Comparison of ENCODE assay signal across 8 cellular contexts in genomic region chr17:45162022-45162687, GRCh38. TPM values are rescaled to one million over a fixed set of nuclear protein-coding genes. Genes with fewer than 3 reads are reported as not detected.
DNase-seq lines count a peak whose midpoint lies in the region; ATAC-seq lines count a peak whose summit lies in the region.

No MANE protein-coding gene starts in this region.

- no peaks in the 10 kb centered on the region for H3K9me3 ChIP-seq in Karpas-422 (ENCODE audit: low read length)
- no peaks in the 10 kb centered on the region for H3K9me3 ChIP-seq in mucosa of rectum (ENCODE audit: control insufficient read depth in 2 of 2, low read length in 2 of 2)

- H3K4me3 ChIP-seq in ACC112 (ENCODE audit: low read depth, low read length) = peak overlapping the region; percentile 83
- peak overlapping the region; percentile 74 for H3K4me3 ChIP-seq in Karpas-422 (ENCODE audit: low read length)
- H3K4me3 ChIP-seq in mucosa of rectum (ENCODE audit: low read length in 2 of 2) = peak overlapping the region; percentile 60 to 88

- peaks cover 26% of the 10 kb centered on the region for H3K4me1 ChIP-seq in ACC112 (ENCODE audit: control insufficient read depth, insufficient read depth, low read length, unreplicated experiment)
- H3K4me1 ChIP-seq in Karpas-422 (ENCODE audit: low read length) = peaks cover 19% of the 10 kb centered on the region
- peaks cover 23 to 33% of the 10 kb centered on the region in 2 donors for H3K4me1 ChIP-seq in mucosa of rectum (ENCODE audit: control insufficient read depth in 2 of 2, insufficient read depth in 2 of 2, low read length in 2 of 2)

- peaks cover 17% of the 10 kb centered on the region for H4K20me1 ChIP-seq in Karpas-422 (ENCODE audit: insufficient read depth, low read depth, low read length)

- no peaks in the 10 kb centered on the region for H3K9me2 ChIP-seq in Karpas-422 (replicated peaks; ENCODE audit: insufficient read depth, low read length)

- DNase-seq in Karpas-422 = no peak
- DNase-seq in dedifferentiated amniotic fluid mesenchymal stem cell (ENCODE audit: extremely low spot score) = peak; percentile 7
- DNase-seq in NCI-H2081 (lab: John Stamatoyannopoulos, UW) = no peak
- DNase-seq in NCI-H446 (lab: John Stamatoyannopoulos, UW) = no peak
- no peak for DNase-seq in NCI-H526 (lab: John Stamatoyannopoulos, UW)

- peak overlapping the region; percentile 31 for H2AFZ ChIP-seq in ACC112 (ENCODE audit: low read length, unreplicated experiment)
- H2AFZ ChIP-seq in Karpas-422 (ENCODE audit: low read length) = peak overlapping the region; percentile 36; the same call in 1 of the 2 replicates

- H3K36me3 ChIP-seq in ACC112 (ENCODE audit: insufficient read depth, low read length) = no peaks in the 10 kb centered on the region
- peaks cover 6% of the 10 kb centered on the region; the same call in 1 of the 2 replicates for H3K36me3 ChIP-seq in Karpas-422 (ENCODE audit: insufficient read depth, low read length)
- H3K36me3 ChIP-seq in mucosa of rectum (ENCODE audit: control insufficient read depth in 2 of 2, insufficient read depth in 2 of 2, low read length in 2 of 2) = no peaks in the 10 kb centered on the region

- peaks cover 40% of the 10 kb centered on the region for H3K79me2 ChIP-seq in ACC112 (ENCODE audit: control insufficient read depth, insufficient read depth, low read length, unreplicated experiment)
- H3K79me2 ChIP-seq in Karpas-422 (ENCODE audit: low read length) = peaks cover 13% of the 10 kb centered on the region

- H3K27ac ChIP-seq in ACC112 (ENCODE audit: low read depth, low read length) (no peak overlapping the region), Karpas-422 (ENCODE audit: low read length) (no peak overlapping the region), mucosa of rectum (ENCODE audit: low read depth in 2 of 2, low read length in 2 of 2) (peak overlapping the region in 1 of 2 donors; percentile 46)

- H3K9ac ChIP-seq in Karpas-422 (ENCODE audit: low read length) (peak overlapping the region; percentile 78), mucosa of rectum (ENCODE audit: low read depth in 1 of 2, low read length in 2 of 2) (peak overlapping the region; percentile 28 to 58)

- no peak for ATAC-seq in HG03442 (IDR thresholded peaks at IDR 0.05; ENCODE audit: unreplicated experiment)

- no peaks in the 10 kb centered on the region for H3K27me3 ChIP-seq in ACC112 (ENCODE audit: insufficient read depth, low read length)
- no peaks in the 10 kb centered on the region for H3K27me3 ChIP-seq in Karpas-422 (ENCODE audit: low read length)
- no peaks in the 10 kb centered on the region for H3K27me3 ChIP-seq in mucosa of rectum (ENCODE audit: control insufficient read depth in 2 of 2, insufficient read depth in 2 of 2, low read length in 2 of 2)

- H3K4me2 ChIP-seq in Karpas-422 (ENCODE audit: low read depth, low read length, poor library complexity, severe bottlenecking) = peak overlapping the region; percentile 84

RNA-seq across cellular contexts. Expression of gene HEXIM2, which starts 0.5 kb away (rescaled TPM):
- 1.4 and 14.3 TPM in 2 replicates for total RNA-seq in Karpas-422 (2014; rRNA removed; shearing (Covaris generic); ENCODE audit: low replicate concordance)

RNA-seq across cellular contexts. Expression of gene HEXIM1, which starts 13.9 kb away (rescaled TPM):
- total RNA-seq in Karpas-422 (2014; rRNA removed; shearing (Covaris generic); ENCODE audit: low replicate concordance) = 3.5 and 3.7 TPM in 2 replicates

RNA-seq across cellular contexts. Expression of gene ACBD4, which starts 26.7 kb away (rescaled TPM):
- total RNA-seq in Karpas-422 (2014; rRNA removed; shearing (Covaris generic); ENCODE audit: low replicate concordance) = 11.4 and 13.4 TPM in 2 replicates

RNA-seq across cellular contexts. Expression of gene PLCD3, which starts 29.8 kb away (rescaled TPM):
- 0.45 TPM in 1 of 2 replicates, not detected in the other for total RNA-seq in Karpas-422 (2014; rRNA removed; shearing (Covaris generic); ENCODE audit: low replicate concordance)

RNA-seq across cellular contexts. Expression of gene FMNL1, which starts 59.5 kb away (rescaled TPM):
- not detected in 2 replicates for total RNA-seq in Karpas-422 (2014; rRNA removed; shearing (Covaris generic); ENCODE audit: low replicate concordance)
